10 cellular contexts compared by ENCODE assay signal in genomic region chr14:99036594-99037293, GRCh38.
DNase-seq lines count a peak whose midpoint lies in the region; ATAC-seq and TF ChIP-seq lines count a peak whose summit lies in the region.
"Had no signal": no experiment of that assay in that cellular context is flagged by ENCODE, and none has a peak within 500 bp of the region (broad histone marks: within the 10 kb centered on the region; RNA-seq: fewer than 3 reads in every experiment).

No MANE protein-coding gene starts in this region.

- H3K4ac ChIP-seq in trophoblast cell (ENCODE audit: low read depth, low read length), result peak overlapping the region; percentile 27

- TF ChIP-seq CTCF in CD14-positive monocyte (IDR thresholded peaks at IDR 0.05) (no peak), fibroblast of lung (conservative IDR thresholded peaks at IDR 0.05 in 1 of 2, IDR thresholded peaks at IDR 0.05 in 1 of 2; ENCODE audit: low read depth in 1 of 2, low read length in 2 of 2) (no peak)

- peak overlapping the region; percentile 2 for H4K12ac ChIP-seq in trophoblast cell (ENCODE audit: low read depth, low read length)

- H3K27ac ChIP-seq in fibroblast of lung (ENCODE audit: insufficient read depth, low read length) (peak overlapping the region; percentile 69), trophoblast cell (ENCODE audit: low read depth, low read length) (peak overlapping the region; percentile 83)

- POLR2A ChIA-PET in activated CD4-positive, alpha-beta T cell treated with anti-CD3 and anti-CD28 coated beads, Interleukin-2, amount 10 ng/mL, durations not matched to agents 7 days and 5 days (lab: Charles Lee), result no interaction called here

- H3K4me3 ChIP-seq in fibroblast of lung (replicated peaks in 1 of 4; ENCODE audit: control extremely low read depth in 1 of 4, insufficient read depth in 1 of 4, low read depth in 3 of 4, low read length in 4 of 4) (no peak overlapping the region), trophoblast cell (ENCODE audit: low read depth, low read length) (no peak overlapping the region)

- H4K91ac ChIP-seq in trophoblast cell (ENCODE audit: low read depth, low read length), result peak overlapping the region; percentile 75

- H2BK120ac ChIP-seq in trophoblast cell (ENCODE audit: insufficient read depth, low read length, poor library complexity), result peak overlapping the region; percentile 60

- H3K18ac ChIP-seq in trophoblast cell (ENCODE audit: low read length), result peak overlapping the region; percentile 13

- H2BK5ac ChIP-seq in trophoblast cell (ENCODE audit: low read depth, low read length, poor library complexity), result peak overlapping the region; percentile 85

- H3K27me3 ChIP-seq in fibroblast of lung (ENCODE audit: control insufficient read depth, insufficient read depth, low read length), result no peaks in the 10 kb centered on the region
- H3K27me3 ChIP-seq in trophoblast cell (ENCODE audit: insufficient read depth, low read length), result no peaks in the 10 kb centered on the region

- H3K9ac ChIP-seq in fibroblast of lung (ENCODE audit: insufficient read depth, low read length) (no peak overlapping the region), trophoblast cell (ENCODE audit: low read length) (no peak overlapping the region)

- peak overlapping the region; percentile 58 for H2BK12ac ChIP-seq in trophoblast cell (ENCODE audit: low read length)

- no CpG with 5 or more reads among the region's 26 CpGs for WGBS in trophoblast cell (ENCODE audit: extremely low coverage, insufficient coverage, insufficient read length)

- H3K23ac ChIP-seq in trophoblast cell (ENCODE audit: low read length), result no peak overlapping the region

- CTCF ChIA-PET in activated CD4-positive, alpha-beta T cell treated with anti-CD3 and anti-CD28 coated beads, Interleukin-2, amount 10 ng/mL, durations not matched to agents 7 days and 5 days (lab: Charles Lee), result no interaction called here

- H2AK5ac ChIP-seq in trophoblast cell (ENCODE audit: low read length), result peak overlapping the region; percentile 86

- peaks cover 0 to 5% (median 2%) of the 10 kb centered on the region in 3 donors for H3K27me3 Mint-ChIP-seq in CD14-positive monocyte (ENCODE audit: low read depth in 3 of 3)
- H3K27me3 Mint-ChIP-seq in activated CD4-positive, alpha-beta T cell treated with anti-CD3 and anti-CD28 coated beads, Interleukin-2, amount 10 ng/mL, durations not matched to agents 7 days and 5 days, result no peaks in the 10 kb centered on the region
- H3K27me3 Mint-ChIP-seq: activated naive CD4-positive, alpha-beta T cell treated with anti-CD3 and anti-CD28 coated beads, Interleukin-2, amount 50 U/mL, for 24 hours had no signal

- peak overlapping the region; percentile 16 for H3K14ac ChIP-seq in trophoblast cell (ENCODE audit: low read length)

- H3K4me1 ChIP-seq in fibroblast of lung (ENCODE audit: control insufficient read depth, extremely low read depth, insufficient read depth, low read length), result peaks cover 2% of the 10 kb centered on the region
- H3K4me1 ChIP-seq in trophoblast cell (ENCODE audit: control insufficient read depth in 1 of 2, insufficient read depth in 2 of 2, low read length in 2 of 2), result peaks cover 11 to 17% of the 10 kb centered on the region in 2 experiments

- H3K9me3 Mint-ChIP-seq in CD14-positive monocyte, result peaks cover 0 to 16% (median 14%) of the 10 kb centered on the region in 7 donors
- H3K9me3 Mint-ChIP-seq in activated CD4-positive, alpha-beta T cell treated with anti-CD3 and anti-CD28 coated beads, Interleukin-2, amount 10 ng/mL, durations not matched to agents 7 days and 5 days, result peaks cover 7% of the 10 kb centered on the region
- H3K9me3 Mint-ChIP-seq: activated naive CD4-positive, alpha-beta T cell treated with anti-CD3 and anti-CD28 coated beads, Interleukin-2, amount 50 U/mL, for 24 hours had no signal

- no peaks in the 10 kb centered on the region for H3K36me3 ChIP-seq in fibroblast of lung (ENCODE audit: control insufficient read depth, insufficient read depth, low read length)
- no peaks in the 10 kb centered on the region for H3K36me3 ChIP-seq in trophoblast cell (ENCODE audit: control insufficient read depth in 1 of 2, insufficient read depth in 2 of 2, low read length in 2 of 2)

- ATAC-seq in HG02870 (IDR thresholded peaks at IDR 0.05; ENCODE audit: unreplicated experiment), result no peak

- H3K79me2 ChIP-seq in fibroblast of lung (ENCODE audit: control insufficient read depth, insufficient read depth, low read length) (no peaks in the 10 kb centered on the region), trophoblast cell (ENCODE audit: control insufficient read depth, insufficient read depth, low read length, poor library complexity) (no peaks in the 10 kb centered on the region)

- H3K4me1 Mint-ChIP-seq in CD14-positive monocyte, result peaks cover 68% of the 10 kb centered on the region
- no peaks in the 10 kb centered on the region for H3K4me1 Mint-ChIP-seq in activated CD4-positive, alpha-beta T cell treated with anti-CD3 and anti-CD28 coated beads, Interleukin-2, amount 10 ng/mL, durations not matched to agents 7 days and 5 days

- H2AFZ ChIP-seq in fibroblast of lung (ENCODE audit: low read length) (no peak overlapping the region), trophoblast cell (ENCODE audit: insufficient read depth, low read length, poor library complexity) (peak overlapping the region; percentile 3)

- intact Hi-C loops in CD14-positive monocyte (cut with micrococcal nuclease), result loop anchor here (2.0 to 5.0 kb wide), 3 partner anchors 41 to 80 kb away; no protein-coding TSS in a partner anchor

- DNase-seq in CD14-positive monocyte (ENCODE audit: low spot score), result peak; percentile 81
- peak; percentile 57 for DNase-seq in NCI-H748 treated with DMSO at 0.1 percent for 48 hours (lab: John Stamatoyannopoulos, UW)
- DNase-seq in fibroblast of lung (ENCODE audit: low read depth in 2 of 2), result no peak
- peak; percentile 18 to 29 for DNase-seq in trophoblast cell
- no peak for DNase-seq in activated CD4-positive, alpha-beta T cell treated with anti-CD3 and anti-CD28 coated beads, Interleukin-2, amount 10 ng/mL, durations not matched to agents 7 days and 5 days
- no peak for DNase-seq in cerebellar cortex (ENCODE audit: low spot score)
- no peak for DNase-seq in GM19238 (ENCODE audit: insufficient read length, low spot score)
- DNase-seq: NCI-H510A treated with DMSO at 0.1 percent for 48 hours had no signal

- peak overlapping the region; percentile 93 to 98 (median 96) for H3K27ac Mint-ChIP-seq in CD14-positive monocyte
- H3K27ac Mint-ChIP-seq in activated CD4-positive, alpha-beta T cell treated with anti-CD3 and anti-CD28 coated beads, Interleukin-2, amount 10 ng/mL, durations not matched to agents 7 days and 5 days, result no peak overlapping the region
- H3K27ac Mint-ChIP-seq: activated naive CD4-positive, alpha-beta T cell treated with anti-CD3 and anti-CD28 coated beads, Interleukin-2, amount 50 U/mL, for 24 hours had no signal

- H3K4me2 ChIP-seq in fibroblast of lung (ENCODE audit: extremely low read depth, insufficient read depth, low read length) (no peak overlapping the region), trophoblast cell (ENCODE audit: low read length) (peak overlapping the region; percentile 44)

- H4K20me1 ChIP-seq in fibroblast of lung (ENCODE audit: control insufficient read depth, extremely low read depth, insufficient read depth, low read length), result no peaks in the 10 kb centered on the region

- peaks cover 21% of the 10 kb centered on the region for H3K79me1 ChIP-seq in trophoblast cell (ENCODE audit: low read length)

- peaks cover 11 to 19% of the 10 kb centered on the region in 2 donors for H3K36me3 Mint-ChIP-seq in CD14-positive monocyte
- H3K36me3 Mint-ChIP-seq in activated CD4-positive, alpha-beta T cell treated with anti-CD3 and anti-CD28 coated beads, Interleukin-2, amount 10 ng/mL, durations not matched to agents 7 days and 5 days (ENCODE audit: low read depth), result no peaks in the 10 kb centered on the region
- H3K36me3 Mint-ChIP-seq: activated naive CD4-positive, alpha-beta T cell treated with anti-CD3 and anti-CD28 coated beads, Interleukin-2, amount 50 U/mL, for 24 hours had no signal

- H4K8ac ChIP-seq in trophoblast cell (ENCODE audit: low read depth, low read length), result peak overlapping the region; percentile 10

- peak overlapping the region; percentile 85 to 98 for H3K4me3 Mint-ChIP-seq in CD14-positive monocyte
- no peak overlapping the region for H3K4me3 Mint-ChIP-seq in activated CD4-positive, alpha-beta T cell treated with anti-CD3 and anti-CD28 coated beads, Interleukin-2, amount 10 ng/mL, durations not matched to agents 7 days and 5 days
- H3K4me3 Mint-ChIP-seq: activated naive CD4-positive, alpha-beta T cell treated with anti-CD3 and anti-CD28 coated beads, Interleukin-2, amount 50 U/mL, for 24 hours had no signal

- H3K9me3 ChIP-seq in fibroblast of lung (ENCODE audit: control insufficient read depth, insufficient read depth, low read depth, low read length) (no peaks in the 10 kb centered on the region), trophoblast cell (ENCODE audit: insufficient read depth, low read depth, low read length) (no peaks in the 10 kb centered on the region)

Comparison
In these comparisons a context has a peak if more than half of its experiments do, and no peak if none do; other contexts are left out.
1. DNase-seq: peak in CD14-positive monocyte (single experiment), NCI-H748 treated with DMSO at 0.1 percent for 48 hours (single experiment) and trophoblast cell (2 of 2); none in fibroblast of lung (0 of 2), activated CD4-positive, alpha-beta T cell treated with anti-CD3 and anti-CD28 coated beads, Interleukin-2, amount 10 ng/mL, durations not matched to agents 7 days and 5 days (single experiment), cerebellar cortex (single experiment) and GM19238 (single experiment).